In genomic region chr11:72762641-72763304, GRCh38 we compare ENCODE assay signal across 15 cellular contexts. TPM values are rescaled to one million over a fixed set of nuclear protein-coding genes. Genes with fewer than 3 reads are reported as not detected.
DNase-seq lines count a peak whose midpoint lies in the region; ATAC-seq and TF ChIP-seq lines count a peak whose summit lies in the region.
"Had no signal": no experiment of that assay in that cellular context is flagged by ENCODE, and none has a peak within 500 bp of the region (broad histone marks: within the 10 kb centered on the region; RNA-seq: fewer than 3 reads in every experiment).

No MANE protein-coding gene starts in this region.

- H3K27me3 ChIP-seq in left ventricle myocardium inferior (ENCODE audit: low read depth) = no peaks in the 10 kb centered on the region
- H3K27me3 ChIP-seq: ascending aorta had no signal

- DNase-seq in activated T-cell treated with anti-CD3 and anti-CD28 coated beads, Interleukin-2, amount 50 U/mL, for 4 hours = no peak
- DNase-seq in activated T-cell treated with anti-CD3 and anti-CD28 coated beads, Interleukin-2, amount 50 U/mL, for 1 hour = no peak
- DNase-seq in T-helper 2 cell treated with Interferon-gamma antibody and Interleukin-4, amounts not matched to agents 5 μg/mL and 100 μg/mL, for 36 hours (ENCODE audit: low spot score) = peak; percentile 27
- no peak for DNase-seq in stimulated activated effector memory CD8-positive, alpha-beta T cell treated with anti-CD3 and anti-CD28 coated beads, Interleukin-12 subunit alpha, Interleukin-12 subunit beta, amount 100 ng/mL, for 72 hours (ENCODE audit: low spot score in 2 of 2)
- no peak for DNase-seq in NCI-H2107 treated with DMSO at 0.1 percent for 48 hours (lab: John Stamatoyannopoulos, UW; ENCODE audit: unreplicated experiment)
- no peak for DNase-seq in left ventricle myocardium inferior
- no peak for DNase-seq in stimulated activated CD8-positive, alpha-beta memory T cell treated with anti-CD3 and anti-CD28 coated beads, Interleukin-4, amount 100 ng/mL, for 48 hours
- DNase-seq: ACHN, midbrain, NCI-H1417 treated with DMSO at 0.1 percent for 48 hours, NCI-H526, posterior cingulate gyrus, T-helper 9 cell had no signal

- H3K36me3 ChIP-seq in left ventricle myocardium inferior = peaks cover 4% of the 10 kb centered on the region

- no peaks in the 10 kb centered on the region for H3K9me3 ChIP-seq in left ventricle myocardium inferior (replicated peaks)
- H3K9me3 ChIP-seq: ascending aorta had no signal

- peaks cover 6% of the 10 kb centered on the region for H3K36me3 Mint-ChIP-seq in activated T-cell treated with anti-CD3 and anti-CD28 coated beads, Interleukin-2, amount 50 U/mL, for 4 hours (ENCODE audit: insufficient read depth)
- no peaks in the 10 kb centered on the region for H3K36me3 Mint-ChIP-seq in T-helper 2 cell treated with Interferon-gamma antibody and Interleukin-4, amounts not matched to agents 5 μg/mL and 100 μg/mL, for 36 hours (ENCODE audit: low read depth)
- H3K36me3 Mint-ChIP-seq in stimulated activated effector memory CD8-positive, alpha-beta T cell treated with anti-CD3 and anti-CD28 coated beads, Interleukin-12 subunit alpha, Interleukin-12 subunit beta, amount 100 ng/mL, for 72 hours = no peaks in the 10 kb centered on the region

- intact Hi-C loops in left ventricle myocardium inferior (cut with micrococcal nuclease) = no loop called here

- H3K4me1 Mint-ChIP-seq in activated T-cell treated with anti-CD3 and anti-CD28 coated beads, Interleukin-2, amount 50 U/mL, for 4 hours (ENCODE audit: low read depth) = peaks cover 21% of the 10 kb centered on the region
- H3K4me1 Mint-ChIP-seq in T-helper 2 cell treated with Interferon-gamma antibody and Interleukin-4, amounts not matched to agents 5 μg/mL and 100 μg/mL, for 36 hours (ENCODE audit: low read depth) = peaks cover 11% of the 10 kb centered on the region
- peaks cover 38% of the 10 kb centered on the region for H3K4me1 Mint-ChIP-seq in stimulated activated effector memory CD8-positive, alpha-beta T cell treated with anti-CD3 and anti-CD28 coated beads, Interleukin-12 subunit alpha, Interleukin-12 subunit beta, amount 100 ng/mL, for 72 hours

- H3K27ac Mint-ChIP-seq in T-helper 2 cell treated with Interferon-gamma antibody and Interleukin-4, amounts not matched to agents 5 μg/mL and 100 μg/mL, for 36 hours = peak overlapping the region; percentile 9
- H3K27ac Mint-ChIP-seq in stimulated activated effector memory CD8-positive, alpha-beta T cell treated with anti-CD3 and anti-CD28 coated beads, Interleukin-12 subunit alpha, Interleukin-12 subunit beta, amount 100 ng/mL, for 72 hours = peak overlapping the region; percentile 29

- H3K9me3 Mint-ChIP-seq in activated T-cell treated with anti-CD3 and anti-CD28 coated beads, Interleukin-2, amount 50 U/mL, for 4 hours = no peaks in the 10 kb centered on the region
- no peaks in the 10 kb centered on the region for H3K9me3 Mint-ChIP-seq in T-helper 2 cell treated with Interferon-gamma antibody and Interleukin-4, amounts not matched to agents 5 μg/mL and 100 μg/mL, for 36 hours
- no peaks in the 10 kb centered on the region for H3K9me3 Mint-ChIP-seq in stimulated activated effector memory CD8-positive, alpha-beta T cell treated with anti-CD3 and anti-CD28 coated beads, Interleukin-12 subunit alpha, Interleukin-12 subunit beta, amount 100 ng/mL, for 72 hours

- H3K27ac ChIP-seq in left ventricle myocardium inferior (replicated peaks) = no peak overlapping the region
- H3K27ac ChIP-seq: ascending aorta had no signal

- no peaks in the 10 kb centered on the region for H3K27me3 Mint-ChIP-seq in activated T-cell treated with anti-CD3 and anti-CD28 coated beads, Interleukin-2, amount 50 U/mL, for 4 hours (ENCODE audit: low read depth)
- H3K27me3 Mint-ChIP-seq in T-helper 2 cell treated with Interferon-gamma antibody and Interleukin-4, amounts not matched to agents 5 μg/mL and 100 μg/mL, for 36 hours (ENCODE audit: low read depth) = no peaks in the 10 kb centered on the region

- no peak overlapping the region for H3K4me3 ChIP-seq in left ventricle myocardium inferior
- H3K4me3 ChIP-seq: ascending aorta had no signal

- H3K4me1 ChIP-seq in left ventricle myocardium inferior = peaks cover 21% of the 10 kb centered on the region
- H3K4me1 ChIP-seq: ascending aorta had no signal

- H3K4me3 Mint-ChIP-seq in activated T-cell treated with anti-CD3 and anti-CD28 coated beads, Interleukin-2, amount 50 U/mL, for 4 hours = no peak overlapping the region
- H3K4me3 Mint-ChIP-seq in T-helper 2 cell treated with Interferon-gamma antibody and Interleukin-4, amounts not matched to agents 5 μg/mL and 100 μg/mL, for 36 hours = no peak overlapping the region
- H3K4me3 Mint-ChIP-seq in stimulated activated effector memory CD8-positive, alpha-beta T cell treated with anti-CD3 and anti-CD28 coated beads, Interleukin-12 subunit alpha, Interleukin-12 subunit beta, amount 100 ng/mL, for 72 hours = peak overlapping the region; percentile 35

- ATAC-seq in activated T-cell treated with anti-CD3 and anti-CD28 coated beads, Interleukin-2, amount 50 U/mL, for 4 hours = peak; percentile 52 to 72
- ATAC-seq in GM21529 (IDR thresholded peaks at IDR 0.05; ENCODE audit: unreplicated experiment) = peak; percentile 71
- peak; percentile 92 for ATAC-seq in stimulated activated effector memory CD8-positive, alpha-beta T cell treated with anti-CD3 and anti-CD28 coated beads, Interleukin-12 subunit alpha, Interleukin-12 subunit beta, amount 100 ng/mL, for 72 hours

- no peak for TF ChIP-seq CTCF in left ventricle myocardium inferior (IDR thresholded peaks at IDR 0.05; ENCODE audit: borderline replicate concordance)

RNA-seq across cellular contexts. Expression of gene ARAP1, which starts 10.6 kb away (rescaled TPM):
- total RNA-seq in activated T-cell treated with anti-CD3 and anti-CD28 coated beads, Interleukin-2, amount 50 U/mL, for 4 hours = 10 to 100 TPM; 52.3 to 58.1 (median 52.8) TPM
- 51.9 TPM for total RNA-seq in left ventricle myocardium inferior

RNA-seq across cellular contexts. Expression of gene STARD10, which starts 31.1 kb away (rescaled TPM):
- total RNA-seq in activated T-cell treated with anti-CD3 and anti-CD28 coated beads, Interleukin-2, amount 50 U/mL, for 4 hours = 10 to 100 TPM in 2 of 3 donors, 1 to 10 TPM in 1; 9.4 to 13.8 (median 13.0) TPM
- total RNA-seq in left ventricle myocardium inferior = 93.6 TPM

RNA-seq across cellular contexts. Expression of gene ATG16L2, which starts 51.4 kb away (rescaled TPM):
- 10 to 100 TPM; 23.8 to 28.9 (median 26.0) TPM for total RNA-seq in activated T-cell treated with anti-CD3 and anti-CD28 coated beads, Interleukin-2, amount 50 U/mL, for 4 hours
- total RNA-seq in left ventricle myocardium inferior = 14.4 TPM
